Comparison of ENCODE assay signal across 28 cellular contexts in genomic region chr4:132015321-132015720, GRCh38.
"Had no signal": no experiment of that assay in that cellular context is flagged by ENCODE, and none has a peak within 500 bp of the region (broad histone marks: within the 10 kb centered on the region; RNA-seq: fewer than 3 reads in every experiment).

No MANE protein-coding gene starts in this region.

- H3K9me3 Mint-ChIP-seq: nephron, neural progenitor cell had no signal

- H3K9me3 ChIP-seq: esophagus muscularis mucosa, lower lobe of right lung, mucosa of descending colon, prostate gland, right atrium auricular region, sigmoid colon, stomach, thyroid gland, vagina had no signal

- H3K4me1 ChIP-seq: esophagus muscularis mucosa, foreskin keratinocyte, heart right ventricle, lower lobe of right lung, neural progenitor cell, prostate gland, right atrium auricular region, sigmoid colon, stomach, thyroid gland, vagina had no signal

- H3K4me3 Mint-ChIP-seq: memory B cell; naive B cell; nephron; neural progenitor cell; stimulated activated effector memory CD8-positive, alpha-beta T cell treated with anti-CD3 and anti-CD28 coated beads, Interleukin-12 subunit alpha, Interleukin-12 subunit beta, amount 100 ng/mL, for 72 hours had no signal

- ATAC-seq: heart right ventricle; left ventricle myocardium superior; lower lobe of right lung; mucosa of descending colon; stimulated activated effector memory CD8-positive, alpha-beta T cell treated with anti-CD3 and anti-CD28 coated beads, Interleukin-12 subunit alpha, Interleukin-12 subunit beta, amount 100 ng/mL, for 72 hours had no signal

- H2AFZ ChIP-seq: neural progenitor cell had no signal

- H3K27ac ChIP-seq: coronary artery, esophagus muscularis mucosa, foreskin keratinocyte, heart right ventricle, lower lobe of right lung, neural progenitor cell, prostate gland, right atrium auricular region, sigmoid colon, stomach, thyroid gland, vagina had no signal

- H3K9ac ChIP-seq: neural progenitor cell had no signal

- H3K36me3 ChIP-seq: esophagus muscularis mucosa, heart right ventricle, lower lobe of right lung, neural progenitor cell, prostate gland, right atrium auricular region, sigmoid colon, stomach, thyroid gland, vagina had no signal

- DNase-seq: dermis blood vessel endothelial cell; effector memory CD4-positive, alpha-beta T cell; glutamatergic neuron; heart right ventricle; hippocampal formation; left ventricle myocardium superior; lower lobe of right lung; mucosa of descending colon; naive B cell; sigmoid colon; stimulated activated CD4-positive, alpha-beta T cell treated with anti-CD3 and anti-CD28 coated beads, Interleukin-2, amount 100 ng/mL, for 24 hours; stimulated activated CD4-positive, alpha-beta T cell treated with anti-CD3 and anti-CD28 coated beads, Interleukin-4, amount 100 ng/mL, for 24 hours; stimulated activated naive CD4-positive, alpha-beta T cell treated with Interleukin-2 at 50 U/mL for 16 hours; stomach; thyroid gland; trophoblast cell had no signal

- H3K36me3 Mint-ChIP-seq: memory B cell; naive B cell; neural progenitor cell; stimulated activated effector memory CD8-positive, alpha-beta T cell treated with anti-CD3 and anti-CD28 coated beads, Interleukin-12 subunit alpha, Interleukin-12 subunit beta, amount 100 ng/mL, for 72 hours had no signal

- H3K4me2 ChIP-seq: neural progenitor cell had no signal

- H3K27me3 ChIP-seq: esophagus muscularis mucosa, foreskin keratinocyte, heart right ventricle, neural progenitor cell, right atrium auricular region, sigmoid colon, stomach, thyroid gland, vagina had no signal

- H3K27ac Mint-ChIP-seq: memory B cell; naive B cell; nephron; neural progenitor cell; stimulated activated effector memory CD8-positive, alpha-beta T cell treated with anti-CD3 and anti-CD28 coated beads, Interleukin-12 subunit alpha, Interleukin-12 subunit beta, amount 100 ng/mL, for 72 hours had no signal

- FAIRE-seq: endothelial cell of umbilical vein, islet of Langerhans had no signal

- H3K27me3 Mint-ChIP-seq: memory B cell, naive B cell had no signal

- H3K4me1 Mint-ChIP-seq: memory B cell; naive B cell; nephron; neural progenitor cell; stimulated activated effector memory CD8-positive, alpha-beta T cell treated with anti-CD3 and anti-CD28 coated beads, Interleukin-12 subunit alpha, Interleukin-12 subunit beta, amount 100 ng/mL, for 72 hours had no signal

- H3K4me3 ChIP-seq: coronary artery, esophagus muscularis mucosa, heart right ventricle, lower lobe of right lung, mucosa of descending colon, neural progenitor cell, prostate gland, right atrium auricular region, sigmoid colon, stomach, thyroid gland, vagina had no signal
